ENCODE assay signal across 13 cellular contexts in genomic region chr10:114577133-114577532, GRCh38.
DNase-seq lines count a peak whose midpoint lies in the region; ATAC-seq and TF ChIP-seq lines count a peak whose summit lies in the region.
"Had no signal": no experiment of that assay in that cellular context is flagged by ENCODE, and none has a peak within 500 bp of the region (broad histone marks: within the 10 kb centered on the region; RNA-seq: fewer than 3 reads in every experiment).

No MANE protein-coding gene starts in this region.

- no peak for TF ChIP-seq CTCF in body of pancreas (IDR thresholded peaks at IDR 0.05)
- TF ChIP-seq CTCF in type B pancreatic cell (conservative IDR thresholded peaks at IDR 0.05) = no peak

- H3K27me3 ChIP-seq in body of pancreas (no peaks in the 10 kb centered on the region), skeletal muscle tissue (ENCODE audit: control insufficient read depth in 3 of 3, insufficient read depth in 3 of 3, low read length in 3 of 3) (no peaks in the 10 kb centered on the region)

- H3K27me3 Mint-ChIP-seq in type B pancreatic cell = no peaks in the 10 kb centered on the region

- no peaks in the 10 kb centered on the region for H3K36me3 ChIP-seq in body of pancreas (replicated peaks in 1 of 2; ENCODE audit: insufficient read depth in 1 of 2, low read depth in 2 of 2)
- H3K36me3 ChIP-seq in skeletal muscle tissue (ENCODE audit: control insufficient read depth in 3 of 3, insufficient read depth in 3 of 3, low read length in 3 of 3) = no peaks in the 10 kb centered on the region

- WGBS in body of pancreas, 2 donors = 41 to 69% methylated on average over 1 of the region's 1 CpG

- DNase-seq in H4 (ENCODE audit: low spot score) = peak; percentile 22
- peak in 2 of 4 donors; percentile 16 to 23 for DNase-seq in body of pancreas
- DNase-seq in left cardiac atrium = peak; percentile 38
- DNase-seq in C1 segment of cervical spinal cord (lab: John Stamatoyannopoulos, UW) = no peak
- DNase-seq in type B pancreatic cell (ENCODE audit: extremely low spot score, unreplicated experiment) = no peak
- DNase-seq in NCI-H345 treated with DMSO at 0.1 percent for 48 hours (lab: John Stamatoyannopoulos, UW; ENCODE audit: unreplicated experiment) = no peak
- DNase-seq: activated CD8-positive, alpha-beta memory T cell treated with anti-CD3 and anti-CD28 coated beads, Interleukin-2, amount 50 U/mL, for 48 hours; cortex of kidney; islet precursor cell; NCI-H2171; stimulated activated naive CD4-positive, alpha-beta T cell had no signal

- peaks cover 3% of the 10 kb centered on the region for H3K36me3 Mint-ChIP-seq in type B pancreatic cell

- peaks cover 7% of the 10 kb centered on the region for H3K4me1 Mint-ChIP-seq in type B pancreatic cell (ENCODE audit: unreplicated experiment)

- H3K9ac ChIP-seq in skeletal muscle tissue (ENCODE audit: low read depth in 1 of 3, low read length in 3 of 3) = no peak overlapping the region

- H3K4me3 ChIP-seq in body of pancreas = no peak overlapping the region
- H3K4me3 ChIP-seq in skeletal muscle tissue (ENCODE audit: low read length in 3 of 3) = no peak overlapping the region

- H3K4me3 Mint-ChIP-seq in type B pancreatic cell = no peak overlapping the region

- H3K4me1 ChIP-seq in body of pancreas (peaks cover 7% of the 10 kb centered on the region), skeletal muscle tissue (ENCODE audit: control insufficient read depth in 3 of 3, insufficient read depth in 3 of 3, low read length in 3 of 3) (peaks cover 12 to 29% (median 22%) of the 10 kb centered on the region in 3 donors)

- intact Hi-C loops in body of pancreas (cut with DNase I) = no loop called here
- intact Hi-C loops in left cardiac atrium (cut with DNase I) = no loop called here

- H3K9me3 ChIP-seq in body of pancreas = no peaks in the 10 kb centered on the region
- no peaks in the 10 kb centered on the region for H3K9me3 ChIP-seq in skeletal muscle tissue (ENCODE audit: control insufficient read depth in 3 of 3, low read length in 3 of 3)

- no peak overlapping the region for H3K27ac Mint-ChIP-seq in type B pancreatic cell

- peak overlapping the region in 2 of 4 donors; percentile 35 to 42 for H3K27ac ChIP-seq in body of pancreas
- peak overlapping the region; percentile 76 for H3K27ac ChIP-seq in skeletal muscle tissue (ENCODE audit: low read depth, low read length)

- no peaks in the 10 kb centered on the region for H3K9me3 Mint-ChIP-seq in type B pancreatic cell

- no peak for TF ChIP-seq POLR2A in body of pancreas (IDR thresholded peaks at IDR 0.05)

- peak; percentile 50 for ATAC-seq in body of pancreas
- peak; percentile 47 to 58 for ATAC-seq in left cardiac atrium
- ATAC-seq in HG02588 (IDR thresholded peaks at IDR 0.05; ENCODE audit: unreplicated experiment) = no peak

Comparison
In these comparisons a context has a peak if more than half of its experiments do, and no peak if none do; other contexts are left out.
1. DNase-seq: peak in H4 (single experiment) and left cardiac atrium (single experiment); none in C1 segment of cervical spinal cord (0 of 14), type B pancreatic cell (single experiment) and NCI-H345 treated with DMSO at 0.1 percent for 48 hours (single experiment).